8 cellular contexts compared by ENCODE assay signal in the genomic region with DNA sequence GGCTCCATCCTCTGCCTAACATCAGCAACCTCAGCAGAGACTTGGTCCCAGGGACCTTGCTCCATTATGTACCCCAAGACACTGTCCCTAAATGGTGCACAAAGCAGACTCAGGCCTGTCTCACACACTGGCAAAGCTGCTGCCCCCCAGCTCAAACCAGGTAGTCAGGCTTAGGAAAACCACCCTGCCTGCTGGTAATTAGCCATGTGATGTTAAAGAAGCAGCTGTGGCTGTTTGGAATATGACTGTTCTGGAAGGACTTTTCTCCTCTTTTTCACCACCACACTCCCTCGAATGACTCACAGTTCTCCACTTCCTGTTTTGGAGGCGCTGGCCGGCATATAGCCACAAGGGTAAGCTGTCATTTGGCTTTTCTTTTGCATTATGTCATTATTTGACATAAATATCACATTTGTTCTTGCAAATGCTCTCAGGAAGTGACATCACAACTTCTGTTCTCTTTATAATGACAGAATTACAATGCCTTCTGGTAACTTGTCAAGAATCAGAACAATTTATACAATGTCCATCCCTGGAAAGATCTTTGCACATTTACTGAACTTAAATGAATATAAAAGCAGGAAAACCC.
DNase-seq lines count a peak whose midpoint lies in the region; ATAC-seq and TF ChIP-seq lines count a peak whose summit lies in the region.

No MANE protein-coding gene starts in this region.

- peak; percentile 77 for ATAC-seq in activated naive CD8-positive, alpha-beta T cell treated with anti-CD3 and anti-CD28 coated beads, Interleukin-2, amount 50 U/mL, for 24 hours

- H3K27ac ChIP-seq in right atrium auricular region: peak overlapping the region; percentile 70 to 84
- peak overlapping the region; percentile 82 for H3K27ac ChIP-seq in skeletal muscle tissue (ENCODE audit: low read depth, low read length)

- H3K9me3 ChIP-seq in right atrium auricular region (no peaks in the 10 kb centered on the region), skeletal muscle tissue (ENCODE audit: control insufficient read depth in 3 of 3, low read length in 3 of 3) (no peaks in the 10 kb centered on the region)

- no peaks in the 10 kb centered on the region; the same call in 1 of the 2 replicates for H3K27me3 Mint-ChIP-seq in HFFc6 (ENCODE audit: insufficient read depth)
- no peaks in the 10 kb centered on the region for H3K27me3 Mint-ChIP-seq in activated naive CD8-positive, alpha-beta T cell treated with anti-CD3 and anti-CD28 coated beads, Interleukin-2, amount 50 U/mL, for 24 hours

- H3K36me3 Mint-ChIP-seq in HFFc6 (ENCODE audit: low read depth): peaks cover 35% of the 10 kb centered on the region
- H3K36me3 Mint-ChIP-seq in activated naive CD8-positive, alpha-beta T cell treated with anti-CD3 and anti-CD28 coated beads, Interleukin-2, amount 50 U/mL, for 24 hours (ENCODE audit: low read depth): peaks cover 7% of the 10 kb centered on the region

- H3K27me3 ChIP-seq in right atrium auricular region: no peaks in the 10 kb centered on the region
- H3K27me3 ChIP-seq in skeletal muscle tissue (ENCODE audit: control insufficient read depth in 3 of 3, insufficient read depth in 3 of 3, low read length in 3 of 3): no peaks in the 10 kb centered on the region

- H3K4me1 Mint-ChIP-seq in HFFc6 (ENCODE audit: low read depth): peaks cover 63% of the 10 kb centered on the region
- H3K4me1 Mint-ChIP-seq in activated naive CD8-positive, alpha-beta T cell treated with anti-CD3 and anti-CD28 coated beads, Interleukin-2, amount 50 U/mL, for 24 hours: peaks cover 37% of the 10 kb centered on the region

- peak overlapping the region; percentile 91 for H3K27ac Mint-ChIP-seq in HFFc6
- peak overlapping the region; percentile 60 for H3K27ac Mint-ChIP-seq in activated naive CD8-positive, alpha-beta T cell treated with anti-CD3 and anti-CD28 coated beads, Interleukin-2, amount 50 U/mL, for 24 hours

- H3K4me3 Mint-ChIP-seq in HFFc6: peak overlapping the region; percentile 45; the same call in 1 of the 2 replicates
- H3K4me3 Mint-ChIP-seq in activated naive CD8-positive, alpha-beta T cell treated with anti-CD3 and anti-CD28 coated beads, Interleukin-2, amount 50 U/mL, for 24 hours: no peak overlapping the region

- no peaks in the 10 kb centered on the region for H3K9me3 Mint-ChIP-seq in HFFc6
- H3K9me3 Mint-ChIP-seq in activated naive CD8-positive, alpha-beta T cell treated with anti-CD3 and anti-CD28 coated beads, Interleukin-2, amount 50 U/mL, for 24 hours: peaks cover 4% of the 10 kb centered on the region

- peak overlapping the region in 1 of 3 donors; percentile 41 for H3K9ac ChIP-seq in skeletal muscle tissue (ENCODE audit: low read depth in 1 of 3, low read length in 3 of 3)

- no peak overlapping the region for H3K4me3 ChIP-seq in right atrium auricular region
- H3K4me3 ChIP-seq in skeletal muscle tissue (ENCODE audit: low read length in 3 of 3): no peak overlapping the region

- TF ChIP-seq CTCF in HFFc6 (IDR thresholded peaks at IDR 0.05) (no peak), right atrium auricular region (IDR thresholded peaks at IDR 0.05) (no peak)

- H3K4me1 ChIP-seq in right atrium auricular region (peaks cover 0 to 19% of the 10 kb centered on the region in 2 donors), skeletal muscle tissue (ENCODE audit: control insufficient read depth in 3 of 3, insufficient read depth in 3 of 3, low read length in 3 of 3) (peaks cover 19 to 24% (median 20%) of the 10 kb centered on the region in 3 donors)

- DNase-seq in activated CD4-positive, alpha-beta T cell treated with anti-CD3 and anti-CD28 coated beads for 48 hours: peak; percentile 53
- DNase-seq in activated CD4-positive, alpha-beta T cell treated with anti-CD3 and anti-CD28 coated beads for 1 hour: no peak
- peak; percentile 95 for DNase-seq in HFFc6
- DNase-seq in NCI-H226: peak; percentile 97
- peak; percentile 45 for DNase-seq in activated naive CD8-positive, alpha-beta T cell treated with anti-CD3 and anti-CD28 coated beads, Interleukin-2, amount 50 U/mL, for 24 hours
- peak; percentile 80 for DNase-seq in right atrium auricular region (ENCODE audit: low spot score)
- no peak for DNase-seq in NCI-H2171 treated with DMSO at 0.1 percent for 48 hours (lab: John Stamatoyannopoulos, UW)

- H3K36me3 ChIP-seq in right atrium auricular region (no peaks in the 10 kb centered on the region), skeletal muscle tissue (ENCODE audit: control insufficient read depth in 3 of 3, insufficient read depth in 3 of 3, low read length in 3 of 3) (no peaks in the 10 kb centered on the region)

Comparison
In these comparisons a context has a peak if more than half of its experiments do, and no peak if none do; other contexts are left out.
1. DNase-seq: peak in activated CD4-positive, alpha-beta T cell treated with anti-CD3 and anti-CD28 coated beads for 48 hours (single experiment), HFFc6 (single experiment), NCI-H226 (single experiment), activated naive CD8-positive, alpha-beta T cell treated with anti-CD3 and anti-CD28 coated beads, Interleukin-2, amount 50 U/mL, for 24 hours (single experiment) and right atrium auricular region (single experiment); none in activated CD4-positive, alpha-beta T cell treated with anti-CD3 and anti-CD28 coated beads for 1 hour (single experiment) and NCI-H2171 treated with DMSO at 0.1 percent for 48 hours (single experiment).